Comparison of ENCODE assay signal across 1 cellular context in the genomic region with DNA sequence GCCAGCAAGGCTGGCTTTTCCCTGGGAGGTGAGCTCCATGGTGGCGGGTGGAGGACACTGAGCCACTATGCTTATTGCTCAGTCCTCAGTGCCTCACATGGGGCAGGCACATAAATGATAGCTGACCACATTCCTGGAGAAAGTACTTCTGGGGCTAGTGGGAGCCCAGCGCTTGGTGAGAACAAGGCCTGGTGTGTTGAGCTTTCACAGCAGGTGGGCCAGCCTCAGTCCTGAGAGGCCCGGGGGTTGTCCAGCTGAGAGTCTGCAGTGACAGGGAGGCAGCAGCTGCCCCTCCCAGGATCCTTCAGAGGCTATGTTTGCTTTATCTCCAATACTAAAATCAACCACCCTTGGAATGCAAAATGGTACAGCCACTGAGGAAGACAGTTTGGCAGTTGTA.
TF ChIP-seq lines count a peak whose summit lies in the region.

No MANE protein-coding gene starts in this region.

TF ChIP-seq in GM23338, 12 proteins besides CTCF, POLR2A, EP300 and RAD21 (continued from another document):
- TF ChIP-seq, protein P1, sequence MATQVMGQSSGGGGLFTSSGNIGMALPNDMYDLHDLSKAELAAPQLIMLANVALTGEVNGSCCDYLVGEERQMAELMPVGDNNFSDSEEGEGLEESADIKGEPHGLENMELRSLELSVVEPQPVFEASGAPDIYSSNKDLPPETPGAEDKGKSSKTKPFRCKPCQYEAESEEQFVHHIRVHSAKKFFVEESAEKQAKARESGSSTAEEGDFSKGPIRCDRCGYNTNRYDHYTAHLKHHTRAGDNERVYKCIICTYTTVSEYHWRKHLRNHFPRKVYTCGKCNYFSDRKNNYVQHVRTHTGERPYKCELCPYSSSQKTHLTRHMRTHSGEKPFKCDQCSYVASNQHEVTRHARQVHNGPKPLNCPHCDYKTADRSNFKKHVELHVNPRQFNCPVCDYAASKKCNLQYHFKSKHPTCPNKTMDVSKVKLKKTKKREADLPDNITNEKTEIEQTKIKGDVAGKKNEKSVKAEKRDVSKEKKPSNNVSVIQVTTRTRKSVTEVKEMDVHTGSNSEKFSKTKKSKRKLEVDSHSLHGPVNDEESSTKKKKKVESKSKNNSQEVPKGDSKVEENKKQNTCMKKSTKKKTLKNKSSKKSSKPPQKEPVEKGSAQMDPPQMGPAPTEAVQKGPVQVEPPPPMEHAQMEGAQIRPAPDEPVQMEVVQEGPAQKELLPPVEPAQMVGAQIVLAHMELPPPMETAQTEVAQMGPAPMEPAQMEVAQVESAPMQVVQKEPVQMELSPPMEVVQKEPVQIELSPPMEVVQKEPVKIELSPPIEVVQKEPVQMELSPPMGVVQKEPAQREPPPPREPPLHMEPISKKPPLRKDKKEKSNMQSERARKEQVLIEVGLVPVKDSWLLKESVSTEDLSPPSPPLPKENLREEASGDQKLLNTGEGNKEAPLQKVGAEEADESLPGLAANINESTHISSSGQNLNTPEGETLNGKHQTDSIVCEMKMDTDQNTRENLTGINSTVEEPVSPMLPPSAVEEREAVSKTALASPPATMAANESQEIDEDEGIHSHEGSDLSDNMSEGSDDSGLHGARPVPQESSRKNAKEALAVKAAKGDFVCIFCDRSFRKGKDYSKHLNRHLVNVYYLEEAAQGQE (IDR thresholded peaks at IDR 0.05; ENCODE audit: unreplicated experiment): no peak
- TF ChIP-seq POLR2AphosphoS5 (IDR thresholded peaks at IDR 0.05; ENCODE audit: low read depth) (no peak), NANOG (IDR thresholded peaks at IDR 0.05; ENCODE audit: borderline replicate concordance) (no peak)
